In the genomic region with DNA sequence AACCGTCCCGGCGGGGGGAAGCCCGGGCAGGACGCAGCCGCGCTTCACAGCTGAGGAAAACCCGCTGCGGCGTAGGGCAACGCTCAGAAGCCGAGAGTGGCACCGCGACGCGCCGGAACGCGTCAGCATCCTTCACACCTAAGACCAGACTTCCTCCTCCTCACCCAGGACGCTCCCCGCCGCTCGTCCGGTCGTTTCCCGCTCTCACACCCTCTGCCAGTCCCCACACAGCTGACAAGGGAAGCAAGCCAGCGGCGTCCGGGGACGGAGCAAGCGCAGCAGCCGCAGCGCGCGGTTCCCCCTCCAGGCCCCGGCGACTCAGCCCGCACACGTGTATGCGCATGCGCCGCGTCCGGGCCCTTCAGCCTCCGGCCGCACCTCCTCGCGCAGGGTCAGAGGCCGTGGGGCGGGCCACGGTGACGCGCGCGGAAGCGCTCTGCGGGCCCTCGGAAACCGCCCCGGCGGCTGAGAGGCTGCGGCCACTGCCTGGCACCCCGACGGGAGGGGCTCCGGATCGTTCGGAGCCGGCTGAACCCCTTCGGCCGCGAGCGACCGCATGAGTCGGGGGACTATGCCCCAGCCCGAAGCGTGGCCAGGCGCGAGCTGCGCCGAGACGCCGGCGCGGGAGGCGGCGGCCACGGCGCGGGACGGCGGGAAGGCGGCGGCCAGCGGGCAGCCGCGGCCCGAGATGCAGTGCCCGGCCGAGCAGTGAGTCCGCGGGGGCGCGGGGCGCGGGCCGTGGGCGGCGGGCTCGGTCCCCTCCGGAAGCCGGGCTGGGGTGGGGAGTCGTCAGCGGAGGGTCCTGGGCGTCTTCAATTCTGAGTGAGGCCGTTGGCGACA, we compare ENCODE assay signal across 1 cellular context.
TF ChIP-seq lines count a peak whose summit lies in the region.

Gene OTULIN, plus strand, starts transcription at position 449 of the 840 bp plus-strand sequence. Its CDS starts 108 bp downstream, at position 557.

TF ChIP-seq in K562, 482 proteins besides CTCF, POLR2A, EP300 and RAD21 (continued from another document and continues in another):
- TF ChIP-seq, protein P1, sequence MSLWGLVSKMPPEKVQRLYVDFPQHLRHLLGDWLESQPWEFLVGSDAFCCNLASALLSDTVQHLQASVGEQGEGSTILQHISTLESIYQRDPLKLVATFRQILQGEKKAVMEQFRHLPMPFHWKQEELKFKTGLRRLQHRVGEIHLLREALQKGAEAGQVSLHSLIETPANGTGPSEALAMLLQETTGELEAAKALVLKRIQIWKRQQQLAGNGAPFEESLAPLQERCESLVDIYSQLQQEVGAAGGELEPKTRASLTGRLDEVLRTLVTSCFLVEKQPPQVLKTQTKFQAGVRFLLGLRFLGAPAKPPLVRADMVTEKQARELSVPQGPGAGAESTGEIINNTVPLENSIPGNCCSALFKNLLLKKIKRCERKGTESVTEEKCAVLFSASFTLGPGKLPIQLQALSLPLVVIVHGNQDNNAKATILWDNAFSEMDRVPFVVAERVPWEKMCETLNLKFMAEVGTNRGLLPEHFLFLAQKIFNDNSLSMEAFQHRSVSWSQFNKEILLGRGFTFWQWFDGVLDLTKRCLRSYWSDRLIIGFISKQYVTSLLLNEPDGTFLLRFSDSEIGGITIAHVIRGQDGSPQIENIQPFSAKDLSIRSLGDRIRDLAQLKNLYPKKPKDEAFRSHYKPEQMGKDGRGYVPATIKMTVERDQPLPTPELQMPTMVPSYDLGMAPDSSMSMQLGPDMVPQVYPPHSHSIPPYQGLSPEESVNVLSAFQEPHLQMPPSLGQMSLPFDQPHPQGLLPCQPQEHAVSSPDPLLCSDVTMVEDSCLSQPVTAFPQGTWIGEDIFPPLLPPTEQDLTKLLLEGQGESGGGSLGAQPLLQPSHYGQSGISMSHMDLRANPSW (CRISPR knock-in tag; IDR thresholded peaks at IDR 0.05): peak; percentile 67; the same call in 1 of the 2 replicates
- peak; percentile 81; the same call in 1 of the 2 replicates for TF ChIP-seq NBN (IDR thresholded peaks at IDR 0.05; ENCODE audit: low read depth)
- TF ChIP-seq HMG20B (CRISPR knock-in tag; IDR thresholded peaks at IDR 0.05): no peak
- TF ChIP-seq BRCA1 (IDR thresholded peaks at IDR 0.05): no peak
- TF ChIP-seq BRCA1 (CRISPR knock-in tag; IDR thresholded peaks at IDR 0.05): no peak
- no peak for TF ChIP-seq ATF4 (CRISPR knock-in tag; IDR thresholded peaks at IDR 0.05)
- no peak for TF ChIP-seq TCF3 (CRISPR knock-in tag; IDR thresholded peaks at IDR 0.05)
- TF ChIP-seq BHLHE40 (IDR thresholded peaks at IDR 0.05; ENCODE audit: low read length): peak; percentile 49
- no peak for TF ChIP-seq RFX5 (IDR thresholded peaks at IDR 0.05; ENCODE audit: low read depth, low read length)
- no peak for TF ChIP-seq ETS1 (conservative IDR thresholded peaks at IDR 0.05; ENCODE audit: control insufficient read depth, low read depth, low read length)
- TF ChIP-seq, protein P2, sequence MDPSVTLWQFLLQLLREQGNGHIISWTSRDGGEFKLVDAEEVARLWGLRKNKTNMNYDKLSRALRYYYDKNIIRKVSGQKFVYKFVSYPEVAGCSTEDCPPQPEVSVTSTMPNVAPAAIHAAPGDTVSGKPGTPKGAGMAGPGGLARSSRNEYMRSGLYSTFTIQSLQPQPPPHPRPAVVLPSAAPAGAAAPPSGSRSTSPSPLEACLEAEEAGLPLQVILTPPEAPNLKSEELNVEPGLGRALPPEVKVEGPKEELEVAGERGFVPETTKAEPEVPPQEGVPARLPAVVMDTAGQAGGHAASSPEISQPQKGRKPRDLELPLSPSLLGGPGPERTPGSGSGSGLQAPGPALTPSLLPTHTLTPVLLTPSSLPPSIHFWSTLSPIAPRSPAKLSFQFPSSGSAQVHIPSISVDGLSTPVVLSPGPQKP (CRISPR knock-in tag; IDR thresholded peaks at IDR 0.05): no peak
- no peak for TF ChIP-seq ZNF212 (CRISPR knock-in tag; IDR thresholded peaks at IDR 0.05)
- TF ChIP-seq, protein P3, sequence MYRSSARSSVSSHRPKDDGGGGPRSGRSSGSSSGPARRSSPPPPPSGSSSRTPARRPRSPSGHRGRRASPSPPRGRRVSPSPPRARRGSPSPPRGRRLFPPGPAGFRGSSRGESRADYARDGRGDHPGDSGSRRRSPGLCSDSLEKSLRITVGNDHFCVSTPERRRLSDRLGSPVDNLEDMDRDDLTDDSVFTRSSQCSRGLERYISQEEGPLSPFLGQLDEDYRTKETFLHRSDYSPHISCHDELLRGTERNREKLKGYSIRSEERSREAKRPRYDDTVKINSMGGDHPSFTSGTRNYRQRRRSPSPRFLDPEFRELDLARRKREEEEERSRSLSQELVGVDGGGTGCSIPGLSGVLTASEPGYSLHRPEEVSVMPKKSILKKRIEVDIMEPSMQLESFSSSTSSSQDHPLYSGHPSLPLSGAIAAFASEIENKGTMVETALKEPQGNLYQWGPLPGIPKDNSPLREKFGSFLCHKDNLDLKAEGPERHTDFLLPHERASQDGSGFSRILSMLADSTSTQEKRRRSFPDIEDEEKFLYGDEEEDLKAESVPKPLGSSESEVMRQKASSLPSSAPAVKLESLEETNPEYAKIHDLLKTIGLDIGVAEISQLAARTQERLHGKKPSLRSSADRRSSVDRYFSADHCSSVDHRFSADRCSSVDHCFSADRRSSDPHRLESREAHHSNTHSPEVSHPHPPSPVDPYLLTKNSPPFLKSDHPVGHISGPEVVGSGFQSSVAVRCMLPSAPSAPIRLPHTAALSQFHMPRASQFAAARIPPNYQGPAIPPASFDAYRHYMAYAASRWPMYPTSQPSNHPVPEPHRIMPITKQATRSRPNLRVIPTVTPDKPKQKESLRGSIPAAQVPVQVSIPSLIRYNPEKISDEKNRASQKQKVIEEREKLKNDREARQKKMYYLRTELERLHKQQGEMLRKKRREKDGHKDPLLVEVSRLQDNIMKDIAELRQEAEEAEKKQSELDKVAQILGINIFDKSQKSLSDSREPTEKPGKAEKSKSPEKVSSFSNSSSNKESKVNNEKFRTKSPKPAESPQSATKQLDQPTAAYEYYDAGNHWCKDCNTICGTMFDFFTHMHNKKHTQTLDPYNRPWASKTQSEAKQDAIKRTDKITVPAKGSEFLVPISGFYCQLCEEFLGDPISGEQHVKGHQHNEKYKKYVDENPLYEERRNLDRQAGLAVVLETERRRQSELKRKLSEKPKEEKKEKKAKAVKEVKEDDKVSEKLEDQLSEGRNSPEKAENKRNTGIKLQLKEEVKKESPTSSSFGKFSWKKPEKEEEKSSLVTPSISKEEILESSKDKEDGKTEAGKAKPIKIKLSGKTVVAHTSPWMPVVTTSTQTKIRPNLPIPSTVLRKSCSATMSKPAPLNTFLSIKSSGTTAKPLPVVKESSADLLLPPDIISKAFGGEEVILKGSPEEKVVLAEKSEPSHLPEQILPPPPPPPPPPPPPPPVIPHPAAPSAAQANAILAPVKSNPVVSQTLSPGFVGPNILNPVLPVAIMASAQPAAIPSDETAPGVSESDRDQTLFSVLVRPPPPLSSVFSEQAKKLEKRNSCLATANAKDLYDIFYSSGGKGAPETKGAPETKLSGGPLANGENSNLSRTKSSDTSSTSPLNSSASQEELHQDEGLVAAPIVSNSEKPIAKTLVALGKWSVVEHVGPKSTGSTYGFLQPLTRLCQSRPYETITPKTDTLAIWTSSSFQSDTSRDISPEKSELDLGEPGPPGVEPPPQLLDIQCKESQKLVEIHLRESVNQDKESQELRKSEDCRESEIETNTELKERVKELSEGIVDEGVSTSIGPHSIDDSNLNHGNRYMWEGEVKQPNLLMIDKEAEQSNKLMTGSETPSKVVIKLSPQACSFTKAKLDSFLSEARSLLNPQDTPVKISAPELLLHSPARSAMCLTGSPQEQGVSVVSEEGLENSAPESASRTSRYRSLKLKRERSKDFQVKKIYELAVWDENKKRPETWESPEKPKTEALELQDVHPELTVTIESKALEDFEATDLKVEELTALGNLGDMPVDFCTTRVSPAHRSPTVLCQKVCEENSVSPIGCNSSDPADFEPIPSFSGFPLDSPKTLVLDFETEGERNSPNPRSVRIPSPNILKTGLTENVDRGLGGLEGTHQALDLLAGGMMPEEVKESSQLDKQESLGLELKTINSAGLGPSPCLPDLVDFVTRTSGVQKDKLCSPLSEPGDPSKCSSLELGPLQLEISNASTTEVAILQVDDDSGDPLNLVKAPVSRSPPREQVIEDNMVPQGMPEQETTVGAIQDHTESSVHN (IDR thresholded peaks at IDR 0.05; ENCODE audit: borderline replicate concordance in 1 of 2, low read depth in 1 of 2): no peak
- TF ChIP-seq ZNF174 (CRISPR knock-in tag; IDR thresholded peaks at IDR 0.05): 0 out of 2 replicates have a peak, but pooled peaks have one; percentile 34
- TF ChIP-seq NELFE (IDR thresholded peaks at IDR 0.05; ENCODE audit: insufficient read depth, insufficient read length): no peak
- no peak for TF ChIP-seq ASH1L (IDR thresholded peaks at IDR 0.05; ENCODE audit: borderline replicate concordance, low read depth, partially characterized antibody)
- peak; percentile 36; the same call in 1 of the 2 replicates for TF ChIP-seq FOXP1 (CRISPR knock-in tag; IDR thresholded peaks at IDR 0.05)
- no peak for TF ChIP-seq CBFA2T3 (IDR thresholded peaks at IDR 0.05)
- no peak for TF ChIP-seq ZNF324 (CRISPR knock-in tag; IDR thresholded peaks at IDR 0.05)
- no peak for TF ChIP-seq ZNF239 (CRISPR knock-in tag; IDR thresholded peaks at IDR 0.05)
- TF ChIP-seq, protein P4, sequence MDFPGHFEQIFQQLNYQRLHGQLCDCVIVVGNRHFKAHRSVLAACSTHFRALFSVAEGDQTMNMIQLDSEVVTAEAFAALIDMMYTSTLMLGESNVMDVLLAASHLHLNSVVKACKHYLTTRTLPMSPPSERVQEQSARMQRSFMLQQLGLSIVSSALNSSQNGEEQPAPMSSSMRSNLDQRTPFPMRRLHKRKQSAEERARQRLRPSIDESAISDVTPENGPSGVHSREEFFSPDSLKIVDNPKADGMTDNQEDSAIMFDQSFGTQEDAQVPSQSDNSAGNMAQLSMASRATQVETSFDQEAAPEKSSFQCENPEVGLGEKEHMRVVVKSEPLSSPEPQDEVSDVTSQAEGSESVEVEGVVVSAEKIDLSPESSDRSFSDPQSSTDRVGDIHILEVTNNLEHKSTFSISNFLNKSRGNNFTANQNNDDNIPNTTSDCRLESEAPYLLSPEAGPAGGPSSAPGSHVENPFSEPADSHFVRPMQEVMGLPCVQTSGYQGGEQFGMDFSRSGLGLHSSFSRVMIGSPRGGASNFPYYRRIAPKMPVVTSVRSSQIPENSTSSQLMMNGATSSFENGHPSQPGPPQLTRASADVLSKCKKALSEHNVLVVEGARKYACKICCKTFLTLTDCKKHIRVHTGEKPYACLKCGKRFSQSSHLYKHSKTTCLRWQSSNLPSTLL (IDR thresholded peaks at IDR 0.05): no peak
- peak; percentile 88 for TF ChIP-seq FIP1L1 (IDR thresholded peaks at IDR 0.05; ENCODE audit: low read depth, low read length, poor library complexity, severe bottlenecking)
- TF ChIP-seq, protein P5, sequence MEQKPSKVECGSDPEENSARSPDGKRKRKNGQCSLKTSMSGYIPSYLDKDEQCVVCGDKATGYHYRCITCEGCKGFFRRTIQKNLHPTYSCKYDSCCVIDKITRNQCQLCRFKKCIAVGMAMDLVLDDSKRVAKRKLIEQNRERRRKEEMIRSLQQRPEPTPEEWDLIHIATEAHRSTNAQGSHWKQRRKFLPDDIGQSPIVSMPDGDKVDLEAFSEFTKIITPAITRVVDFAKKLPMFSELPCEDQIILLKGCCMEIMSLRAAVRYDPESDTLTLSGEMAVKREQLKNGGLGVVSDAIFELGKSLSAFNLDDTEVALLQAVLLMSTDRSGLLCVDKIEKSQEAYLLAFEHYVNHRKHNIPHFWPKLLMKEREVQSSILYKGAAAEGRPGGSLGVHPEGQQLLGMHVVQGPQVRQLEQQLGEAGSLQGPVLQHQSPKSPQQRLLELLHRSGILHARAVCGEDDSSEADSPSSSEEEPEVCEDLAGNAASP (IDR thresholded peaks at IDR 0.05): no peak
- TF ChIP-seq CXXC5 (CRISPR knock-in tag; IDR thresholded peaks at IDR 0.05): peak; percentile 98
- no peak for TF ChIP-seq LEF1 (IDR thresholded peaks at IDR 0.05)
- no peak for TF ChIP-seq NR4A1 (CRISPR knock-in tag; IDR thresholded peaks at IDR 0.05)
- TF ChIP-seq NR4A1 (tag; IDR thresholded peaks at IDR 0.05): peak; percentile 70; the same call in 1 of the 2 replicates
- TF ChIP-seq, protein P6, sequence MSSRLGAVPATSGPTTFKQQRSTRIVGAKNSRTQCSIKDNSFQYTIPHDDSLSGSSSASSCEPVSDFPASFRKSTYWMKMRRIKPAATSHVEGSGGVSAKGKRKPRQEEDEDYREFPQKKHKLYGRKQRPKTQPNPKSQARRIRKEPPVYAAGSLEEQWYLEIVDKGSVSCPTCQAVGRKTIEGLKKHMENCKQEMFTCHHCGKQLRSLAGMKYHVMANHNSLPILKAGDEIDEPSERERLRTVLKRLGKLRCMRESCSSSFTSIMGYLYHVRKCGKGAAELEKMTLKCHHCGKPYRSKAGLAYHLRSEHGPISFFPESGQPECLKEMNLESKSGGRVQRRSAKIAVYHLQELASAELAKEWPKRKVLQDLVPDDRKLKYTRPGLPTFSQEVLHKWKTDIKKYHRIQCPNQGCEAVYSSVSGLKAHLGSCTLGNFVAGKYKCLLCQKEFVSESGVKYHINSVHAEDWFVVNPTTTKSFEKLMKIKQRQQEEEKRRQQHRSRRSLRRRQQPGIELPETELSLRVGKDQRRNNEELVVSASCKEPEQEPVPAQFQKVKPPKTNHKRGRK (tag; IDR thresholded peaks at IDR 0.05): no peak
- TF ChIP-seq PATZ1 (CRISPR knock-in tag; IDR thresholded peaks at IDR 0.05; ENCODE audit: borderline replicate concordance): no peak
- TF ChIP-seq GTF2A2 (tag; IDR thresholded peaks at IDR 0.05): no peak
- TF ChIP-seq MEIS2 (IDR thresholded peaks at IDR 0.05; ENCODE audit: partially characterized antibody): peak; percentile 94
- peak; percentile 95 for TF ChIP-seq SUPT5H (IDR thresholded peaks at IDR 0.05)
- TF ChIP-seq HDAC3 (IDR thresholded peaks at IDR 0.05; ENCODE audit: borderline replicate concordance, partially characterized antibody): no peak
